8 cellular contexts compared by ENCODE assay signal in the genomic region with DNA sequence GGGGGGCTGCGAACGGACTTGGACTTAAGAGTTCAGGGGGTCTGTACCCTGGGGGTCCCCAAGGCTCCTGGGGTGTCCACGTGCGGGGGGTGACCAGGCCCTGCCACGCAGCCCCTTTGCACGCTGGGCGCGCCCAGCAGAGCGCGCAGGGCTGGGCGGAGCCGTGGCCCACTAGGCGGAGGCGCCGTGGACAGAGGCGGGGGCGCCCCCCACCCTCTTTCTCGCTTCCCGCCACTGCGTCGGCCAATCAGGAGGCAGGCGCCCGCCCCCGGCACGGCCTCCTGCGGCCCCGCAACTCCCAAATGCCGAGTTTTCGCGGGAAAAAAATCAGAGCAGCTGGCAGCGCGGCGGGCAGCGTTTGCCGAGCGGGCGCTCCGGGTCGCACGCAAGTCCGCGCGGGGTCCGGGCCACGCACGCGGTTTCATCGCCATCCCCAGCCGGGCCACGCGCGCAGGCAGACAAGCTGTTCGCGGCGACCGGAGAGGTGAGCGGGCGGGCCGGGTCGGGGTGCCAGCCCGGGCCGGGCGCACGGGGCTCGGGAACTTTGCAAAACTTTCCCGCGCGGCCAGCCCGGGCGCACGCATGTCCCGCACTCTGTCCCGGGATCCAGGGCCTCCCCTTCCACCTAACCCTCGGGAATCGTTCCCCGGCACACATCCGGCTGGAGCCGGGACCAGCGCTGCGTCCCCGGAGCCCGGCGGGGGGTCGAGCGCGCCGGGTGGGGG. TPM values are rescaled to one million over a fixed set of nuclear protein-coding genes. Genes with fewer than 3 reads are reported as not detected.
DNase-seq lines count a peak whose midpoint lies in the region; ATAC-seq, FAIRE-seq and TF ChIP-seq lines count a peak whose summit lies in the region.

A gene (plus strand): TSS at position 330 of the 725 bp plus-strand sequence. CDS start 1,385 bp downstream, outside the sequence.

- CTCF ChIA-PET in AG04450 (lab: Charles Lee): no interaction called here
- CTCF ChIA-PET in mammary epithelial cell (lab: Charles Lee; ENCODE audit: low non-redundant PET): no interaction called here

- in situ Hi-C loops in mammary epithelial cell (cut with MboI; ENCODE audit: low sequenced_read_pairs in 2 of 2): no loop called here

- ATAC-seq in RWPE2 (ENCODE audit: low read depth): no peak

- no peaks in the 10 kb centered on the region for H4K20me1 ChIP-seq in mammary epithelial cell (ENCODE audit: insufficient read depth, low read length)

- 11% methylated on average over 26 of the region's 87 CpGs for WGBS in mammary epithelial cell (ENCODE audit: low coverage, missing lambda C conversion rate)
- 2 to 3% methylated on average over 39 to 54 of the region's 87 CpGs for whole genome bisulfite sequencing in mesodermal cell (ENCODE audit: insufficient coverage in 2 of 2), 2 experiments

- H3K79me2 ChIP-seq in mammary epithelial cell (ENCODE audit: insufficient read depth, low read length): peaks cover 39% of the 10 kb centered on the region

- peak within 1 kb of the TSS; percentile 67 for H3K4me3 ChIP-seq in AG04450 (ENCODE audit: low read depth, low read length)
- peak within 1 kb of the TSS; percentile 57 for H3K4me3 ChIP-seq in HUES6 (ENCODE audit: low read depth, low read length)
- H3K4me3 ChIP-seq in RWPE2 (ENCODE audit: severe bottlenecking): peak within 1 kb of the TSS; percentile 90
- H3K4me3 ChIP-seq in mammary epithelial cell (replicated peaks in 1 of 3; ENCODE audit: insufficient read depth in 1 of 3, low read depth in 2 of 3, low read length in 3 of 3): peak within 1 kb of the TSS; percentile 57 to 71 (median 64)
- peak within 1 kb of the TSS; percentile 64 for H3K4me3 ChIP-seq in mesodermal cell (ENCODE audit: extremely low read depth, insufficient read depth, low read length, poor library complexity, severe bottlenecking)
- H3K4me3 ChIP-seq in stomach smooth muscle (ENCODE audit: low read length in 2 of 2): peak within 1 kb of the TSS; percentile 52 to 70

- peak; percentile 70; the same call in 1 of the 2 replicates for TF ChIP-seq POLR2A in GM12892 (IDR thresholded peaks at IDR 0.05; ENCODE audit: low read depth, low read length)

- POLR2A ChIA-PET in AG04450 (lab: Yijun Ruan, JAX): interaction anchor here (1.1 kb wide), 1 partner anchor 41 kb away, joined by 3 read pairs; no protein-coding TSS in a partner anchor

- H3K9ac ChIP-seq in HUES6 (ENCODE audit: low read length) (peak within 1 kb of the TSS; percentile 81), mammary epithelial cell (ENCODE audit: insufficient read depth, low read length) (peak within 1 kb of the TSS; percentile 71), stomach smooth muscle (ENCODE audit: low read length in 2 of 2) (no peak within 1 kb of the TSS)

- peaks cover 26% of the 10 kb centered on the region for H3K36me3 ChIP-seq in HUES6 (ENCODE audit: control insufficient read depth, insufficient read depth, low read length)
- peaks cover 33% of the 10 kb centered on the region for H3K36me3 ChIP-seq in RWPE2 (ENCODE audit: low read depth)
- peaks cover 3% of the 10 kb centered on the region for H3K36me3 ChIP-seq in mammary epithelial cell (ENCODE audit: insufficient read depth, low read length)
- H3K36me3 ChIP-seq in mesodermal cell (ENCODE audit: control insufficient read depth, insufficient read depth, low read length): peaks cover 23% of the 10 kb centered on the region
- no peaks in the 10 kb centered on the region for H3K36me3 ChIP-seq in stomach smooth muscle (ENCODE audit: control insufficient read depth in 2 of 2, insufficient read depth in 2 of 2, low read length in 2 of 2)

- dilution Hi-C loops in mammary epithelial cell (cut with HindIII; ENCODE audit: low sequenced_read_pairs): no loop called here

- H3K9me3 ChIP-seq in AG04450 (ENCODE audit: control insufficient read depth, insufficient read depth, low read length) (no peaks in the 10 kb centered on the region), HUES6 (ENCODE audit: control insufficient read depth, insufficient read depth, low read depth, low read length) (no peaks in the 10 kb centered on the region), RWPE2 (ENCODE audit: severe bottlenecking) (no peaks in the 10 kb centered on the region), mammary epithelial cell (replicated peaks; ENCODE audit: insufficient read depth, low read length) (no peaks in the 10 kb centered on the region), mesodermal cell (ENCODE audit: control insufficient read depth, low read length) (no peaks in the 10 kb centered on the region), stomach smooth muscle (ENCODE audit: control insufficient read depth in 2 of 2, low read length in 2 of 2) (no peaks in the 10 kb centered on the region)

- peak within 1 kb of the TSS; percentile 98 for H3K4me2 ChIP-seq in mammary epithelial cell (ENCODE audit: insufficient read depth, low read depth, low read length)

- BruUV-seq in mammary epithelial cell (replicated peaks; lab: Mats Ljungman, UMichigan): no TSS peak

- peak within 1 kb of the TSS; percentile 94 for H3K27ac ChIP-seq in AG04450 (ENCODE audit: low read depth, low read length)
- H3K27ac ChIP-seq in HUES6 (ENCODE audit: low read depth, low read length): peak within 1 kb of the TSS; percentile 76; the same call in 1 of the 2 replicates
- peak within 1 kb of the TSS; percentile 84 for H3K27ac ChIP-seq in RWPE2 (ENCODE audit: poor library complexity, severe bottlenecking)
- H3K27ac ChIP-seq in mammary epithelial cell (ENCODE audit: insufficient read depth, low read depth, low read length): peak within 1 kb of the TSS; percentile 76
- peak within 1 kb of the TSS; percentile 81 for H3K27ac ChIP-seq in mesodermal cell (ENCODE audit: low read depth, low read length, severe bottlenecking)
- H3K27ac ChIP-seq in stomach smooth muscle (ENCODE audit: low read length): no peak within 1 kb of the TSS

- H3K27me3 ChIP-seq in AG04450 (ENCODE audit: control insufficient read depth, insufficient read depth, low read length): no peaks in the 10 kb centered on the region
- H3K27me3 ChIP-seq in HUES6 (ENCODE audit: control insufficient read depth, insufficient read depth, low read length): no peaks in the 10 kb centered on the region
- H3K27me3 ChIP-seq in RWPE2 (ENCODE audit: insufficient read depth, poor library complexity, severe bottlenecking): no peaks in the 10 kb centered on the region
- no peaks in the 10 kb centered on the region for H3K27me3 ChIP-seq in mammary epithelial cell (ENCODE audit: insufficient read depth, low read length)
- H3K27me3 ChIP-seq in stomach smooth muscle (ENCODE audit: control insufficient read depth in 1 of 2, insufficient read depth in 2 of 2, low read length in 2 of 2): peaks cover 9 to 18% of the 10 kb centered on the region in 2 donors

- intact Hi-C loops in mammary epithelial cell (cut with micrococcal nuclease): no loop called here

- H3K4me1 ChIP-seq in HUES6 (ENCODE audit: control insufficient read depth, insufficient read depth, low read length): peaks cover 27% of the 10 kb centered on the region
- peaks cover 28% of the 10 kb centered on the region for H3K4me1 ChIP-seq in RWPE2 (ENCODE audit: insufficient read depth, poor library complexity, severe bottlenecking)
- peaks cover 41% of the 10 kb centered on the region for H3K4me1 ChIP-seq in mammary epithelial cell (ENCODE audit: insufficient read depth, low read length)
- peaks cover 13% of the 10 kb centered on the region for H3K4me1 ChIP-seq in mesodermal cell (ENCODE audit: control insufficient read depth, insufficient read depth, low read length, poor library complexity, severe bottlenecking)
- peaks cover 28% of the 10 kb centered on the region for H3K4me1 ChIP-seq in stomach smooth muscle (ENCODE audit: control insufficient read depth, insufficient read depth, low read length)

- no peak for FAIRE-seq in GM12892 (lab: Jason Lieb, UNC)

- no peak for DNase-seq in AG04450 (ENCODE audit: low read depth, low spot score)
- no peak for DNase-seq in GM12892 (ENCODE audit: insufficient read length)
- DNase-seq in RWPE2 (ENCODE audit: low spot score): no peak
- peak; percentile 33 for DNase-seq in mammary epithelial cell
- DNase-seq in pons (ENCODE audit: low spot score): no peak

- TF ChIP-seq CTCF in AG04450 (IDR thresholded peaks at IDR 0.05; ENCODE audit: low read depth, low read length): no peak
- TF ChIP-seq CTCF in RWPE2 (IDR thresholded peaks at IDR 0.05; ENCODE audit: poor library complexity, severe bottlenecking): no peak
- no peak for TF ChIP-seq CTCF in mammary epithelial cell (conservative IDR thresholded peaks at IDR 0.05 in 1 of 2, IDR thresholded peaks at IDR 0.05 in 1 of 2; ENCODE audit: extremely low read depth in 1 of 2, insufficient read depth in 1 of 2, low read depth in 1 of 2, low read length in 2 of 2)

- H2AFZ ChIP-seq in mammary epithelial cell (ENCODE audit: low read depth, low read length): peak within 1 kb of the TSS; percentile 82

RNA-seq across cellular contexts. Expression of the gene that starts here (rescaled TPM):
- polyA plus RNA-seq in AG04450 (2011; rRNA removed) (6.1 and 7.1 TPM in 2 replicates), mammary epithelial cell (32.3 TPM)
- 7.1 and 7.3 TPM in 2 replicates for polyA minus RNA-seq in AG04450 (2011; rRNA and poly(A)+ RNA removed)
- 21.6 TPM for polyA plus RNA-seq in GM12892 (2012; ENCODE audit: missing spikeins)
- 10 to 100 TPM; 10.2 to 45.0 TPM for total RNA-seq in mammary epithelial cell
- polyA minus RNA-seq in mammary epithelial cell: 32.6 TPM
- polyA plus RNA-seq in mesodermal cell (2013, experiment 1 of 2): 24.0 TPM
- polyA plus RNA-seq in mesodermal cell (2013, experiment 2 of 2): 22.7 TPM

Comparison
In these comparisons a context has a peak if more than half of its experiments do, and no peak if none do; other contexts are left out.
1. H3K9ac ChIP-seq: peak in HUES6 (single experiment) and mammary epithelial cell (single experiment); none in stomach smooth muscle (0 of 2).
2. Peak in every context shown above with its lines, with median percentiles within 50 percentile points of each other: H3K4me3 ChIP-seq.